In the genomic region with DNA sequence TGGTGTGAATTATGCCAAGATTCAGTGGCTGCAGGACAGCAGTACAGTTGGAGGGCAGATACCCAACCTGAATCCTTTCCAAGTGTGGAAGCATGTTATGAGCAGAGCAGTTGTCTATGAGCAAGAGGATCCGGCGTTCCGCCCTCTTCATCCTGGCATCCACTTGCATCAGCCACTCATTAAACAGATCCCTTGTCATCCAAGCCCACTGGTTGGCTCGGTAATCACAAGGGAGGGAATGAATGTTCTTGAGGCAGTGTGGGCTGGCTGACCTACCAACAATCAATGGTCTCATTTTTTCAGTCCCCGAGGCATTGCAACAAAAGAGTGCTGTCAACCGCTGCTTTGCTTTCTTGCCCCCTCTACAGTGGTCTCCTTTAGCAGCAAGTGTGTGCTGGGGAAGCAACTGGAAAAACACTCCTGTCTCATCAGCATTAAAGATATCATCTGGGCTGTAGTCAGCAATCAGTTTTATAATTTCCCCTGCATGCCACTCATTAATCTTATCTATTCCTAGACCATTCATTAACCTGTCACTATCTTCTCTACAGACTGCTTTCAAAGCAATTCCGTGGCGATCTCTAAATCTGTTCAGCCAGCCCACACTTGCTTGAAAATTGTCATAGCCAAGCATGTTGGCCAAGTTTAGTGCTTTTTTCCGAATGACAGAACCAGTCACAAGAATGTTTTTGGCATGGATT, we compare ENCODE assay signal across 1 cellular context.
TF ChIP-seq lines count a peak whose summit lies in the region.

No MANE protein-coding gene starts in this region.

TF ChIP-seq in K562, 482 proteins besides CTCF, POLR2A, EP300 and RAD21:
- TF ChIP-seq MCM3 (IDR thresholded peaks at IDR 0.05) (no peak), PBX2 (CRISPR knock-in tag; IDR thresholded peaks at IDR 0.05; ENCODE audit: low read depth) (no peak), PBX2 (tag; conservative IDR thresholded peaks at IDR 0.05; ENCODE audit: low read depth) (peak; percentile 43; the same call in 1 of the 2 replicates), MEIS2 (IDR thresholded peaks at IDR 0.05; ENCODE audit: partially characterized antibody) (peak; percentile 45)
